In genomic region chr2:238875531-238876231, GRCh38 we compare ENCODE assay signal across 24 cellular contexts. TPM values are rescaled to one million over a fixed set of nuclear protein-coding genes. Genes with fewer than 3 reads are reported as not detected.
DNase-seq lines count a peak whose midpoint lies in the region; ATAC-seq and TF ChIP-seq lines count a peak whose summit lies in the region.
"Had no signal": no experiment of that assay in that cellular context is flagged by ENCODE, and none has a peak within 500 bp of the region (broad histone marks: within the 10 kb centered on the region; RNA-seq: fewer than 3 reads in every experiment).

No MANE protein-coding gene starts in this region.

- ATAC-seq in Right ventricle myocardium superior (ENCODE audit: poor library complexity) (peak; percentile 43), Right ventricle myocardium inferior (no peak), gastroesophageal sphincter (peak; percentile 85), left colon (no peak)
- ATAC-seq: GM12878; PC-3; stimulated activated naive B cell treated with anti-CD40 and anti-IgM and Interleukin-4, amounts not matched to agents 10 μg/mL and 1 μg/mL and 100 μg/mL, for 72 hours had no signal

- H3K27ac ChIP-seq in gastroesophageal sphincter: peak overlapping the region in 3 of 4 donors; percentile 53 to 65 (median 59)
- peak overlapping the region; percentile 62 to 68 for H3K27ac ChIP-seq in prostate gland
- H3K27ac ChIP-seq: neural progenitor cell, SJCRH30 had no signal

- H3K4me3 ChIP-seq in gastroesophageal sphincter: no peak overlapping the region
- H3K4me3 ChIP-seq in prostate gland: no peak overlapping the region
- H3K4me3 ChIP-seq: GM12878, neural progenitor cell, SJCRH30 had no signal

- intact Hi-C loops in Right ventricle myocardium superior (cut with DNase I): no loop called here
- intact Hi-C loops in Right ventricle myocardium inferior (cut with DNase I): no loop called here
- intact Hi-C loops in prostate gland (cut with DNase I): no loop called here
- intact Hi-C loops in left colon (cut with DNase I, micrococcal nuclease): no loop called here
- intact Hi-C loops in activated CD4-positive, alpha-beta T cell treated with anti-CD3 and anti-CD28 coated beads, Interleukin-2, amount 10 ng/mL, durations not matched to agents 24 days and 14 days (cut with micrococcal nuclease): no loop called here

- H3K27me3 ChIP-seq in gastroesophageal sphincter (no peaks in the 10 kb centered on the region), prostate gland (replicated peaks; ENCODE audit: insufficient read depth) (no peaks in the 10 kb centered on the region)
- H3K27me3 ChIP-seq: neural progenitor cell had no signal

- peaks cover 44% of the 10 kb centered on the region for H3K27me3 Mint-ChIP-seq in activated T-cell treated with anti-CD3 and anti-CD28 coated beads, Interleukin-2, amount 50 U/mL, for 24 hours
- no peaks in the 10 kb centered on the region for H3K27me3 Mint-ChIP-seq in activated CD4-positive, alpha-beta T cell treated with anti-CD3 and anti-CD28 coated beads, Interleukin-2, amount 10 ng/mL, durations not matched to agents 24 days and 14 days

- H3K36me3 ChIP-seq in gastroesophageal sphincter (no peaks in the 10 kb centered on the region), prostate gland (no peaks in the 10 kb centered on the region)
- H3K36me3 ChIP-seq: BE2C, neural progenitor cell, SJCRH30 had no signal

- H3K9me3 ChIP-seq in gastroesophageal sphincter: no peaks in the 10 kb centered on the region
- no peaks in the 10 kb centered on the region for H3K9me3 ChIP-seq in prostate gland
- H3K9me3 ChIP-seq: BE2C, SJCRH30 had no signal

- H3K4me3 Mint-ChIP-seq in activated T-cell treated with anti-CD3 and anti-CD28 coated beads, Interleukin-2, amount 50 U/mL, for 24 hours: no peak overlapping the region
- H3K4me3 Mint-ChIP-seq in activated CD4-positive, alpha-beta T cell treated with anti-CD3 and anti-CD28 coated beads, Interleukin-2, amount 10 ng/mL, durations not matched to agents 24 days and 14 days: no peak overlapping the region
- H3K4me3 Mint-ChIP-seq: central memory CD8-positive, alpha-beta T cell; neural progenitor cell; stimulated activated naive B cell treated with anti-CD40 and anti-IgM and Interleukin-4, amounts not matched to agents 10 μg/mL and 1 μg/mL and 100 μg/mL, for 72 hours had no signal

- DNase-seq in Right ventricle myocardium superior (no peak), Right ventricle myocardium inferior (ENCODE audit: missing footprints) (no peak), prostate gland (ENCODE audit: low spot score) (no peak), ureter (ENCODE audit: low spot score) (peak; percentile 53), left colon (no peak)
- DNase-seq in activated T-cell treated with anti-CD3 and anti-CD28 coated beads, Interleukin-2, amount 50 U/mL, for 24 hours: no peak
- DNase-seq in activated CD4-positive, alpha-beta T cell treated with anti-CD3 and anti-CD28 coated beads, Interleukin-2, amount 10 ng/mL, durations not matched to agents 24 days and 14 days: no peak
- DNase-seq: activated CD4-positive, alpha-beta T cell treated with anti-CD3 and anti-CD28 coated beads for 1 hour; activated naive CD4-positive, alpha-beta T cell treated with anti-CD3 and anti-CD28 coated beads, Interleukin-2, amount 50 U/mL, for 16 hours; activated T-cell treated with anti-CD3 and anti-CD28 coated beads, Interleukin-2, amount 50 U/mL, for 1 hour; anterior cingulate cortex; BE2C; DMS79; NCI-H2029; PC-3; SJCRH30; small intestine; stimulated activated naive B cell treated with anti-CD40 and anti-IgM and Interleukin-4, amounts not matched to agents 10 μg/mL and 1 μg/mL and 100 μg/mL, for 72 hours; T-helper 1 cell; trophoblast cell had no signal

- peaks cover 0 to 18% (median 3%) of the 10 kb centered on the region in 3 donors for H3K4me1 ChIP-seq in gastroesophageal sphincter
- no peaks in the 10 kb centered on the region for H3K4me1 ChIP-seq in prostate gland (replicated peaks)
- H3K4me1 ChIP-seq: BE2C, SJCRH30 had no signal

- H3K27ac Mint-ChIP-seq in activated T-cell treated with anti-CD3 and anti-CD28 coated beads, Interleukin-2, amount 50 U/mL, for 24 hours: no peak overlapping the region
- H3K27ac Mint-ChIP-seq in activated CD4-positive, alpha-beta T cell treated with anti-CD3 and anti-CD28 coated beads, Interleukin-2, amount 10 ng/mL, durations not matched to agents 24 days and 14 days: no peak overlapping the region
- H3K27ac Mint-ChIP-seq: neural progenitor cell; stimulated activated naive B cell treated with anti-CD40 and anti-IgM and Interleukin-4, amounts not matched to agents 10 μg/mL and 1 μg/mL and 100 μg/mL, for 72 hours had no signal

- no peak for TF ChIP-seq EP300 in gastroesophageal sphincter (IDR thresholded peaks at IDR 0.05)

- H3K9me3 Mint-ChIP-seq in activated T-cell treated with anti-CD3 and anti-CD28 coated beads, Interleukin-2, amount 50 U/mL, for 24 hours: peaks cover 3% of the 10 kb centered on the region
- H3K9me3 Mint-ChIP-seq in activated CD4-positive, alpha-beta T cell treated with anti-CD3 and anti-CD28 coated beads, Interleukin-2, amount 10 ng/mL, durations not matched to agents 24 days and 14 days: peaks cover 4% of the 10 kb centered on the region
- H3K9me3 Mint-ChIP-seq: central memory CD8-positive, alpha-beta T cell; stimulated activated naive B cell treated with anti-CD40 and anti-IgM and Interleukin-4, amounts not matched to agents 10 μg/mL and 1 μg/mL and 100 μg/mL, for 72 hours had no signal

- TF ChIP-seq POLR2A in gastroesophageal sphincter (IDR thresholded peaks at IDR 0.05) (no peak), prostate gland (IDR thresholded peaks at IDR 0.05) (no peak)

- H3K4me1 Mint-ChIP-seq in activated T-cell treated with anti-CD3 and anti-CD28 coated beads, Interleukin-2, amount 50 U/mL, for 24 hours (ENCODE audit: low read depth): no peaks in the 10 kb centered on the region
- H3K4me1 Mint-ChIP-seq in activated CD4-positive, alpha-beta T cell treated with anti-CD3 and anti-CD28 coated beads, Interleukin-2, amount 10 ng/mL, durations not matched to agents 24 days and 14 days: no peaks in the 10 kb centered on the region
- H3K4me1 Mint-ChIP-seq: central memory CD8-positive, alpha-beta T cell; stimulated activated naive B cell treated with anti-CD40 and anti-IgM and Interleukin-4, amounts not matched to agents 10 μg/mL and 1 μg/mL and 100 μg/mL, for 72 hours had no signal

- WGBS in gastroesophageal sphincter (ENCODE audit: low coverage in 1 of 2), 2 donors: 24 to 31% methylated on average over 2 to 5 of the region's 16 CpGs
- WGBS in prostate gland: 60% methylated on average over 16 of the region's 16 CpGs

- TF ChIP-seq CTCF in gastroesophageal sphincter (IDR thresholded peaks at IDR 0.05): no peak
- TF ChIP-seq CTCF in prostate gland (IDR thresholded peaks at IDR 0.05): no peak

- no peaks in the 10 kb centered on the region for H3K36me3 Mint-ChIP-seq in activated T-cell treated with anti-CD3 and anti-CD28 coated beads, Interleukin-2, amount 50 U/mL, for 24 hours (ENCODE audit: low read depth)
- H3K36me3 Mint-ChIP-seq in activated CD4-positive, alpha-beta T cell treated with anti-CD3 and anti-CD28 coated beads, Interleukin-2, amount 10 ng/mL, durations not matched to agents 24 days and 14 days (ENCODE audit: low read depth): no peaks in the 10 kb centered on the region
- H3K36me3 Mint-ChIP-seq: stimulated activated naive B cell treated with anti-CD40 and anti-IgM and Interleukin-4, amounts not matched to agents 10 μg/mL and 1 μg/mL and 100 μg/mL, for 72 hours had no signal

RNA-seq across cellular contexts. Expression of gene TWIST2, which starts 27.8 kb away (rescaled TPM):
- total RNA-seq in Right ventricle myocardium superior: 1.9 TPM
- total RNA-seq in Right ventricle myocardium inferior: 2.6 TPM
- total RNA-seq in gastroesophageal sphincter: 10 to 100 TPM; 17.7 to 69.6 (median 45.2) TPM
- total RNA-seq in prostate gland: 10 to 100 TPM; 23.5 to 52.9 TPM
- 12.9 TPM for total RNA-seq in ureter
- 1 to 10 TPM; 1.7 to 4.2 TPM for total RNA-seq in left colon
- total RNA-seq in activated CD4-positive, alpha-beta T cell treated with anti-CD3 and anti-CD28 coated beads, Interleukin-2, amount 10 ng/mL, durations not matched to agents 24 days and 14 days: not detected in 2 replicates
- total RNA-seq: GM12878, SJCRH30 had no signal

Comparison
In these comparisons a context has a peak if more than half of its experiments do, and no peak if none do; other contexts are left out.
1. ATAC-seq: peak in Right ventricle myocardium superior (single experiment) and gastroesophageal sphincter (single experiment); none in Right ventricle myocardium inferior (single experiment) and left colon (single experiment).